In genomic region chr7:42345478-42346299, GRCh38 we compare ENCODE assay signal across 19 cellular contexts.
DNase-seq lines count a peak whose midpoint lies in the region; ATAC-seq and TF ChIP-seq lines count a peak whose summit lies in the region.
"Had no signal": no experiment of that assay in that cellular context is flagged by ENCODE, and none has a peak within 500 bp of the region (broad histone marks: within the 10 kb centered on the region; RNA-seq: fewer than 3 reads in every experiment).

No MANE protein-coding gene starts in this region.

- H3K4me1 ChIP-seq in gastroesophageal sphincter (peaks cover 0 to 18% (median 0%) of the 10 kb centered on the region in 3 donors), mesenchymal stem cell (ENCODE audit: control insufficient read depth, insufficient read depth, low read depth, low read length) (no peaks in the 10 kb centered on the region), ascending aorta (no peaks in the 10 kb centered on the region)
- H3K4me1 ChIP-seq: BLaER1 treated with 17β-estradiol and CSF1 and Interleukin-3, amounts not matched to agents 10 nM and 100 nM had no signal

- H2BK12ac ChIP-seq in mesenchymal stem cell (ENCODE audit: low read length in 2 of 2) = peak overlapping the region in 1 of 2 experiments; percentile 48

- H3K18ac ChIP-seq in mesenchymal stem cell (ENCODE audit: low read depth in 1 of 2, low read length in 2 of 2) = peak overlapping the region in 1 of 2 experiments; percentile 29

- no peak overlapping the region for H3K14ac ChIP-seq in mesenchymal stem cell (ENCODE audit: low read length in 2 of 2)

- no peaks in the 10 kb centered on the region for H3K9me3 Mint-ChIP-seq in activated naive CD4-positive, alpha-beta T cell treated with anti-CD3 and anti-CD28 coated beads, Interleukin-2, amount 10 ng/mL, durations not matched to agents 7 days and 5 days
- H3K9me3 Mint-ChIP-seq: CD4-positive, alpha-beta T cell; HFFc6 had no signal

- CTCF ChIA-PET in activated naive CD4-positive, alpha-beta T cell treated with anti-CD3 and anti-CD28 coated beads, Interleukin-2, amount 10 ng/mL, durations not matched to agents 7 days and 5 days (lab: Charles Lee) = no interaction called here

- TF ChIP-seq POLR2A in gastroesophageal sphincter (IDR thresholded peaks at IDR 0.05) = no peak

- H3K27me3 Mint-ChIP-seq in activated naive CD4-positive, alpha-beta T cell treated with anti-CD3 and anti-CD28 coated beads, Interleukin-2, amount 10 ng/mL, durations not matched to agents 7 days and 5 days = no peaks in the 10 kb centered on the region
- H3K27me3 Mint-ChIP-seq: CD4-positive, alpha-beta T cell had no signal

- H3K27me3 ChIP-seq in gastroesophageal sphincter (no peaks in the 10 kb centered on the region), mesenchymal stem cell (ENCODE audit: control insufficient read depth in 1 of 2, insufficient read depth in 1 of 2, low read length in 2 of 2) (peaks cover 0 to 40% of the 10 kb centered on the region in 2 experiments), ascending aorta (no peaks in the 10 kb centered on the region)
- H3K27me3 ChIP-seq: BLaER1 treated with 17β-estradiol and CSF1 and Interleukin-3, amounts not matched to agents 10 nM and 100 nM had no signal

- no peak overlapping the region for H2BK120ac ChIP-seq in mesenchymal stem cell (ENCODE audit: low read depth, low read length)

- H3K4me1 Mint-ChIP-seq in activated naive CD4-positive, alpha-beta T cell treated with anti-CD3 and anti-CD28 coated beads, Interleukin-2, amount 10 ng/mL, durations not matched to agents 7 days and 5 days = no peaks in the 10 kb centered on the region

- H3K23ac ChIP-seq in mesenchymal stem cell (ENCODE audit: low read length in 2 of 2) = no peak overlapping the region

- no peak overlapping the region for H3K9ac ChIP-seq in mesenchymal stem cell (ENCODE audit: low read length)
- H3K9ac ChIP-seq: BLaER1 treated with 17β-estradiol and CSF1 and Interleukin-3, amounts not matched to agents 10 nM and 100 nM had no signal

- H3K27ac ChIP-seq in gastroesophageal sphincter = no peak overlapping the region
- no peak overlapping the region for H3K27ac ChIP-seq in mesenchymal stem cell (ENCODE audit: low read length, poor library complexity, severe bottlenecking)
- no peak overlapping the region for H3K27ac ChIP-seq in ascending aorta
- H3K27ac ChIP-seq: 22Rv1; BLaER1 treated with 17β-estradiol and CSF1 and Interleukin-3, amounts not matched to agents 10 nM and 100 nM; HL-60 had no signal

- H2BK15ac ChIP-seq in mesenchymal stem cell (ENCODE audit: low read depth, poor library complexity, severe bottlenecking) = no peak overlapping the region

- H3K9me3 ChIP-seq in gastroesophageal sphincter (no peaks in the 10 kb centered on the region), mesenchymal stem cell (ENCODE audit: control insufficient read depth, low read length) (no peaks in the 10 kb centered on the region), ascending aorta (no peaks in the 10 kb centered on the region)
- H3K9me3 ChIP-seq: BLaER1 treated with 17β-estradiol and CSF1 and Interleukin-3, amounts not matched to agents 10 nM and 100 nM had no signal

- DNase-seq in DMS53 (lab: John Stamatoyannopoulos, UW) = peak; percentile 6
- no peak for DNase-seq in DMS53 treated with DMSO at 0.1 percent for 48 hours (lab: John Stamatoyannopoulos, UW; ENCODE audit: unreplicated experiment)
- DNase-seq in mesenchymal stem cell = peak; percentile 50
- DNase-seq in AML-193 (lab: John Stamatoyannopoulos, UW) = no peak
- no peak for DNase-seq in activated naive CD4-positive, alpha-beta T cell treated with anti-CD3 and anti-CD28 coated beads, Interleukin-2, amount 10 ng/mL, durations not matched to agents 7 days and 5 days
- DNase-seq in head of caudate nucleus = no peak
- DNase-seq in ascending aorta (ENCODE audit: low spot score in 2 of 2) = no peak
- DNase-seq: Calu3; CD4-positive, alpha-beta T cell; DMS 273 treated with DMSO at 0.1 percent for 48 hours; DND-41; GDM1; GOT3; HCEC 1CT; HFFc6 had no signal

- no peak overlapping the region for H2AFZ ChIP-seq in mesenchymal stem cell (ENCODE audit: low read depth, low read length)

- H2BK5ac ChIP-seq in mesenchymal stem cell (ENCODE audit: low read depth, low read length, poor library complexity, severe bottlenecking) = no peak overlapping the region

- no peak for TF ChIP-seq EP300 in gastroesophageal sphincter (IDR thresholded peaks at IDR 0.05)

- H2AK5ac ChIP-seq in mesenchymal stem cell (ENCODE audit: low read length, severe bottlenecking) = no peak overlapping the region

- no peak overlapping the region for H3K4me2 ChIP-seq in mesenchymal stem cell (ENCODE audit: low read length, poor library complexity, severe bottlenecking)
- H3K4me2 ChIP-seq: BLaER1 treated with 17β-estradiol and CSF1 and Interleukin-3, amounts not matched to agents 10 nM and 100 nM had no signal

- intact Hi-C loops in head of caudate nucleus (cut with DNase I) (no loop called here), ascending aorta (cut with DNase I) (no loop called here)

- peak; percentile 30 for ATAC-seq in gastroesophageal sphincter

- H3K36me3 ChIP-seq in gastroesophageal sphincter = no peaks in the 10 kb centered on the region
- H3K36me3 ChIP-seq in mesenchymal stem cell (ENCODE audit: control insufficient read depth in 1 of 2, insufficient read depth in 2 of 2, low read depth in 1 of 2, low read length in 2 of 2) = no peaks in the 10 kb centered on the region
- H3K36me3 ChIP-seq in ascending aorta = no peaks in the 10 kb centered on the region
- H3K36me3 ChIP-seq: BLaER1 treated with 17β-estradiol and CSF1 and Interleukin-3, amounts not matched to agents 10 nM and 100 nM had no signal

- H4K91ac ChIP-seq in mesenchymal stem cell (ENCODE audit: low read length) = no peak overlapping the region

- no peak overlapping the region for H4K8ac ChIP-seq in mesenchymal stem cell (ENCODE audit: low read length)

- H3K79me1 ChIP-seq in mesenchymal stem cell (replicated peaks; ENCODE audit: low read length, poor library complexity, severe bottlenecking) = no peaks in the 10 kb centered on the region

- no peak for TF ChIP-seq CTCF in gastroesophageal sphincter (IDR thresholded peaks at IDR 0.05)
- TF ChIP-seq CTCF in ascending aorta (IDR thresholded peaks at IDR 0.05) = no peak

- H3K4me3 ChIP-seq in gastroesophageal sphincter (no peak overlapping the region), mesenchymal stem cell (ENCODE audit: insufficient read depth in 1 of 2, low read depth in 1 of 2, low read length in 2 of 2) (no peak overlapping the region), ascending aorta (no peak overlapping the region)
- H3K4me3 ChIP-seq: BLaER1 treated with 17β-estradiol and CSF1 and Interleukin-3, amounts not matched to agents 10 nM and 100 nM had no signal

- 45 to 67% methylated on average over 1 of the region's 1 CpG for WGBS in gastroesophageal sphincter (ENCODE audit: low coverage in 1 of 2), 2 donors
- WGBS in mesenchymal stem cell = no CpG with 5 or more reads among the region's 1 CpG

- no peak overlapping the region for H3K4me3 Mint-ChIP-seq in activated naive CD4-positive, alpha-beta T cell treated with anti-CD3 and anti-CD28 coated beads, Interleukin-2, amount 10 ng/mL, durations not matched to agents 7 days and 5 days
- H3K4me3 Mint-ChIP-seq: CD4-positive, alpha-beta T cell; HFFc6 had no signal

- no peaks in the 10 kb centered on the region for H3K36me3 Mint-ChIP-seq in activated naive CD4-positive, alpha-beta T cell treated with anti-CD3 and anti-CD28 coated beads, Interleukin-2, amount 10 ng/mL, durations not matched to agents 7 days and 5 days

- H3K4ac ChIP-seq in mesenchymal stem cell (ENCODE audit: low read depth in 1 of 2, low read length in 2 of 2) = no peak overlapping the region

- no peak overlapping the region for H3K27ac Mint-ChIP-seq in activated naive CD4-positive, alpha-beta T cell treated with anti-CD3 and anti-CD28 coated beads, Interleukin-2, amount 10 ng/mL, durations not matched to agents 7 days and 5 days
- H3K27ac Mint-ChIP-seq: CD4-positive, alpha-beta T cell; HFFc6 had no signal

Comparison
In these comparisons a context has a peak if more than half of its experiments do, and no peak if none do; other contexts are left out.
1. DNase-seq: peak in DMS53 (single experiment) and mesenchymal stem cell (single experiment); none in DMS53 treated with DMSO at 0.1 percent for 48 hours (single experiment), AML-193 (0 of 2), activated naive CD4-positive, alpha-beta T cell treated with anti-CD3 and anti-CD28 coated beads, Interleukin-2, amount 10 ng/mL, durations not matched to agents 7 days and 5 days (single experiment), head of caudate nucleus (0 of 42) and ascending aorta (0 of 2).